In the genomic region with DNA sequence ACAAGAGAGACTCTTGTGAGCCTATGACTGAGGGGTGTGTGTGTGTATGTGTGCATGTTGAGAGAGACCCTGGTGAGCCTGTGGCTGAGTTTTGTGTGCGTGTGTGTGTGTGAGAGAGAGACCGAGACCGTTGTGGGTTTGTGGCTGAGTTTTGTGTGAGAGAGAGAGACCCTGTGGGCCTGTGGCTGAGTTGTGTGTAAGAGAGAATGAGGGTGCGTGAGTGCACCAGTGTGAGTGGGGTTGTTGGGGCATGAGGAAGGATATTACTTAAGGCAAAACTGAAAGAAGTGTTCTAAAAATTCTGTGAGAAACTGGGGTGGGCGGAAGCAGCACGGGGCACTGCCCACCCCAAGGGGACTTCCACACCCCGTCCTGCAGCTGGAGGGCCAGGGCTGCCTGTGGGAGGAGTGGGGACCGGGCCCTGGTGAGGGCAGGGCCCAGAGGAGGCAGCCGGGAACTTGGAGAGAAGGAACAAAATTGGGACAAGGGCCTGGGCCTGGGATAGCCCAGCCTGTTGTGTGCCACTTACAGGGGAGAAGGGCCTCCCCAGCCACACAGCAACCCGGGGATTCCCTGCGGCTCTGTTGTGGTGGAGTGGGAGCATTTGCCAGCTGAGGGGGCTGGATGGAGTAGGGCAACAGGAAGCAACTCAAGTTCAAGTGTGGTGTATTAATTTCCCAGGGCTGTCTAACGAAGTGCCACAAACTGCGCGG, we compare ENCODE assay signal across 8 cellular contexts. TPM values are rescaled to one million over a fixed set of nuclear protein-coding genes. Genes with fewer than 3 reads are reported as not detected.
DNase-seq lines count a peak whose midpoint lies in the region; ATAC-seq, FAIRE-seq and TF ChIP-seq lines count a peak whose summit lies in the region.

No MANE protein-coding gene starts in this region.

- H3K9ac ChIP-seq in HCT116 (ENCODE audit: low read length) (no peak overlapping the region; the same call in 1 of the 2 replicates), NT2/D1 (ENCODE audit: insufficient read length, low read depth) (peak overlapping the region; percentile 64), kidney (ENCODE audit: low read length in 2 of 2) (peak overlapping the region in 1 of 2 donors; percentile 22)

- no peak for FAIRE-seq in GM12892 (lab: Jason Lieb, UNC)
- FAIRE-seq in kidney (lab: Jason Lieb, UNC): no peak

- POLR2A ChIA-PET in HCT116 (lab: Charles Lee): interaction anchor here (1.5 to 2.2 kb wide), 2 partner anchors 10 to 22 kb away, joined by 5 to 11 read pairs; a partner anchor contains a TSS

- TF ChIP-seq POLR2A in GM12892 (IDR thresholded peaks at IDR 0.05; ENCODE audit: low read depth, low read length) (0 out of 2 replicates have a peak, but pooled peaks have one; percentile 9), HCT116 (IDR thresholded peaks at IDR 0.05; ENCODE audit: borderline replicate concordance, extremely low read depth, insufficient read depth, insufficient read length) (no peak), adrenal gland (IDR thresholded peaks at IDR 0.05) (no peak)

- H3K4me3 ChIP-seq in HCT116 (replicated peaks in 1 of 2; ENCODE audit: low read depth in 1 of 2, low read length in 2 of 2) (no peak overlapping the region), NT2/D1 (ENCODE audit: insufficient read length, low read depth) (no peak overlapping the region), kidney (ENCODE audit: low read length in 2 of 2) (peak overlapping the region in 1 of 2 donors; percentile 33), adrenal gland (no peak overlapping the region)

- no peaks in the 10 kb centered on the region for H4K20me1 ChIP-seq in HCT116 (ENCODE audit: insufficient read depth)

- DNase-seq in GM12892 (ENCODE audit: insufficient read length): no peak
- no peak for DNase-seq in HCT116 (ENCODE audit: low read depth, low spot score)
- no peak for DNase-seq in NT2/D1 (ENCODE audit: low read depth, low spot score)
- peak; percentile 75 for DNase-seq in activated gamma-delta T cell treated with anti-CD3 and anti-CD28 coated beads, Interleukin-2, amount 50 U/mL, for 16 hours (ENCODE audit: low read depth)
- peak; percentile 80 for DNase-seq in kidney
- peak; percentile 83 for DNase-seq in stimulated activated CD8-positive, alpha-beta memory T cell treated with anti-CD3 and anti-CD28 coated beads, Interleukin-4, amount 100 ng/mL, for 48 hours
- DNase-seq in COLO668 (lab: John Stamatoyannopoulos, UW; ENCODE audit: unreplicated experiment): no peak
- DNase-seq in adrenal gland: no peak

- no peaks in the 10 kb centered on the region for H3K9me3 ChIP-seq in HCT116 (ENCODE audit: control insufficient read depth in 1 of 2, insufficient read depth in 1 of 2, low read depth in 1 of 2, low read length in 2 of 2)
- no peaks in the 10 kb centered on the region for H3K9me3 ChIP-seq in NT2/D1 (ENCODE audit: insufficient read depth, low read length)
- H3K9me3 ChIP-seq in kidney (ENCODE audit: control insufficient read depth in 1 of 2, low read length in 2 of 2): no peaks in the 10 kb centered on the region
- H3K9me3 ChIP-seq in adrenal gland (replicated peaks in 1 of 3): no peaks in the 10 kb centered on the region

- H3K4me1 ChIP-seq in HCT116 (ENCODE audit: control insufficient read depth in 1 of 2, insufficient read depth in 2 of 2, low read length in 2 of 2) (peaks cover 40 to 63% of the 10 kb centered on the region in 2 experiments), NT2/D1 (ENCODE audit: insufficient read depth, insufficient read length) (peaks cover 8% of the 10 kb centered on the region), kidney (ENCODE audit: control insufficient read depth in 1 of 2, insufficient read depth in 1 of 2, low read depth in 1 of 2, low read length in 2 of 2) (peaks cover 2 to 16% of the 10 kb centered on the region in 2 donors), adrenal gland (replicated peaks in 1 of 2) (peaks cover 0 to 17% of the 10 kb centered on the region in 2 donors)

- intact Hi-C loops in HCT116 (cut with micrococcal nuclease) (no loop called here), kidney (cut with DNase I) (no loop called here), adrenal gland (cut with DNase I) (no loop called here)

- RAD21 ChIA-PET in HCT116 (lab: Charles Lee; ENCODE audit: low non-redundant PET in 1 of 2, low total read pairs in 2 of 2, uncharacterized antibody in 2 of 2, unreplicated experiment in 2 of 2): no interaction called here

- TF ChIP-seq RAD21 in HCT116 (IDR thresholded peaks at IDR 0.05; ENCODE audit: low read depth): no peak

- TF ChIP-seq CTCF in HCT116 (IDR thresholded peaks at IDR 0.05 in 2 of 3, conservative IDR thresholded peaks at IDR 0.05 in 1 of 3; ENCODE audit: borderline replicate concordance in 1 of 3, insufficient read depth in 1 of 3, low read depth in 2 of 3, low read length in 2 of 3) (no peak), kidney (IDR thresholded peaks at IDR 0.05; ENCODE audit: borderline replicate concordance, extremely low read depth, insufficient read depth) (no peak), adrenal gland (IDR thresholded peaks at IDR 0.05) (no peak)

- peak overlapping the region; percentile 87; the same call in 1 of the 2 replicates for H3K4me2 ChIP-seq in HCT116 (ENCODE audit: low read length)

- BruUV-seq in HCT116 (replicated peaks; lab: Mats Ljungman, UMichigan): no TSS peak

- CTCF ChIA-PET in HCT116 (lab: Charles Lee): no interaction called here

- no peaks in the 10 kb centered on the region for H3K27me3 ChIP-seq in HCT116 (ENCODE audit: insufficient read depth, low read length)
- no peaks in the 10 kb centered on the region for H3K27me3 ChIP-seq in NT2/D1 (ENCODE audit: insufficient read depth, insufficient read length)
- no peaks in the 10 kb centered on the region for H3K27me3 ChIP-seq in adrenal gland

- H3K27ac ChIP-seq in HCT116 (ENCODE audit: low read depth, low read length) (peak overlapping the region; percentile 75), kidney (ENCODE audit: low read depth in 2 of 2, low read length in 2 of 2) (peak overlapping the region; percentile 58 to 61), adrenal gland (peak overlapping the region in 2 of 5 donors; percentile 6 to 57)

- no peak for ATAC-seq in HCT116

- H3K36me3 ChIP-seq in HCT116 (ENCODE audit: control insufficient read depth in 1 of 2, insufficient read depth in 2 of 2, low read length in 2 of 2) (no peaks in the 10 kb centered on the region), NT2/D1 (ENCODE audit: insufficient read depth, insufficient read length, low read length) (no peaks in the 10 kb centered on the region), kidney (ENCODE audit: control insufficient read depth in 1 of 2, insufficient read depth in 2 of 2, low read length in 2 of 2) (no peaks in the 10 kb centered on the region), adrenal gland (replicated peaks in 1 of 2) (no peaks in the 10 kb centered on the region)

- WGBS in adrenal gland, 4 donors: 49 to 69% (median 58%) methylated on average over 12 to 14 of the region's 14 CpGs

- no peaks in the 10 kb centered on the region for H3K9me2 ChIP-seq in HCT116 (ENCODE audit: insufficient read depth)

- peaks cover 46% of the 10 kb centered on the region for H3K79me2 ChIP-seq in HCT116 (ENCODE audit: insufficient read depth, low read length)

- H2AFZ ChIP-seq in HCT116 (ENCODE audit: low read depth, low read length, poor library complexity, severe bottlenecking): no peak overlapping the region

TF ChIP-seq in HCT116, 20 proteins besides CTCF, POLR2A, EP300 and RAD21 (continues in another document):
- no peak for TF ChIP-seq EZH2 (IDR thresholded peaks at IDR 0.05)
- no peak for TF ChIP-seq JUND (IDR thresholded peaks at IDR 0.05)
- no peak for TF ChIP-seq ZFX (IDR thresholded peaks at IDR 0.05)
- TF ChIP-seq SP1 (IDR thresholded peaks at IDR 0.05; ENCODE audit: low read depth): no peak
- TF ChIP-seq, protein P1, sequence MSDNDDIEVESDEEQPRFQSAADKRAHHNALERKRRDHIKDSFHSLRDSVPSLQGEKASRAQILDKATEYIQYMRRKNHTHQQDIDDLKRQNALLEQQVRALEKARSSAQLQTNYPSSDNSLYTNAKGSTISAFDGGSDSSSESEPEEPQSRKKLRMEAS (IDR thresholded peaks at IDR 0.05): no peak
- TF ChIP-seq POLR2AphosphoS5 (IDR thresholded peaks at IDR 0.05; ENCODE audit: low read depth, low read length): no peak
- no peak for TF ChIP-seq TCF7L2 (IDR thresholded peaks at IDR 0.05; ENCODE audit: borderline replicate concordance, extremely low read depth, insufficient read depth, insufficient read length)
- TF ChIP-seq, protein P2, sequence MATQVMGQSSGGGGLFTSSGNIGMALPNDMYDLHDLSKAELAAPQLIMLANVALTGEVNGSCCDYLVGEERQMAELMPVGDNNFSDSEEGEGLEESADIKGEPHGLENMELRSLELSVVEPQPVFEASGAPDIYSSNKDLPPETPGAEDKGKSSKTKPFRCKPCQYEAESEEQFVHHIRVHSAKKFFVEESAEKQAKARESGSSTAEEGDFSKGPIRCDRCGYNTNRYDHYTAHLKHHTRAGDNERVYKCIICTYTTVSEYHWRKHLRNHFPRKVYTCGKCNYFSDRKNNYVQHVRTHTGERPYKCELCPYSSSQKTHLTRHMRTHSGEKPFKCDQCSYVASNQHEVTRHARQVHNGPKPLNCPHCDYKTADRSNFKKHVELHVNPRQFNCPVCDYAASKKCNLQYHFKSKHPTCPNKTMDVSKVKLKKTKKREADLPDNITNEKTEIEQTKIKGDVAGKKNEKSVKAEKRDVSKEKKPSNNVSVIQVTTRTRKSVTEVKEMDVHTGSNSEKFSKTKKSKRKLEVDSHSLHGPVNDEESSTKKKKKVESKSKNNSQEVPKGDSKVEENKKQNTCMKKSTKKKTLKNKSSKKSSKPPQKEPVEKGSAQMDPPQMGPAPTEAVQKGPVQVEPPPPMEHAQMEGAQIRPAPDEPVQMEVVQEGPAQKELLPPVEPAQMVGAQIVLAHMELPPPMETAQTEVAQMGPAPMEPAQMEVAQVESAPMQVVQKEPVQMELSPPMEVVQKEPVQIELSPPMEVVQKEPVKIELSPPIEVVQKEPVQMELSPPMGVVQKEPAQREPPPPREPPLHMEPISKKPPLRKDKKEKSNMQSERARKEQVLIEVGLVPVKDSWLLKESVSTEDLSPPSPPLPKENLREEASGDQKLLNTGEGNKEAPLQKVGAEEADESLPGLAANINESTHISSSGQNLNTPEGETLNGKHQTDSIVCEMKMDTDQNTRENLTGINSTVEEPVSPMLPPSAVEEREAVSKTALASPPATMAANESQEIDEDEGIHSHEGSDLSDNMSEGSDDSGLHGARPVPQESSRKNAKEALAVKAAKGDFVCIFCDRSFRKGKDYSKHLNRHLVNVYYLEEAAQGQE (IDR thresholded peaks at IDR 0.05; ENCODE audit: low read depth): no peak
- no peak for TF ChIP-seq CEBPB (IDR thresholded peaks at IDR 0.05; ENCODE audit: low read depth)
- no peak for TF ChIP-seq EZH2phosphoT487 (IDR thresholded peaks at IDR 0.05; ENCODE audit: borderline replicate concordance)
- no peak for TF ChIP-seq SRF (IDR thresholded peaks at IDR 0.05; ENCODE audit: low read depth)
- no peak for TF ChIP-seq FOSL1 (IDR thresholded peaks at IDR 0.05; ENCODE audit: low read depth)

RNA-seq across cellular contexts. Expression of a gene that starts 22.0 kb away (rescaled TPM):
- 64.2 TPM for polyA plus RNA-seq in GM12892 (2012; ENCODE audit: missing spikeins)
- total RNA-seq in HCT116 (2021; ENCODE audit: unreplicated experiment): 19.7 TPM
- 5.1 and 6.6 TPM in 2 replicates for polyA plus RNA-seq in HCT116 (2012)
- 17.0 TPM for total RNA-seq in kidney
- 3.0 TPM for polyA plus RNA-seq in kidney (ENCODE audit: insufficient read depth, low read depth, low replicate concordance)
- 1 to 10 TPM; 3.0 to 8.6 (median 5.3) TPM for total RNA-seq in adrenal gland
- polyA plus RNA-seq in adrenal gland: 1 to 10 TPM; 2.5 to 3.9 (median 2.8) TPM

Comparison
In these comparisons a context has a peak if more than half of its experiments do, and no peak if none do; other contexts are left out.
1. DNase-seq: peak in activated gamma-delta T cell treated with anti-CD3 and anti-CD28 coated beads, Interleukin-2, amount 50 U/mL, for 16 hours (single experiment), kidney (single experiment) and stimulated activated CD8-positive, alpha-beta memory T cell treated with anti-CD3 and anti-CD28 coated beads, Interleukin-4, amount 100 ng/mL, for 48 hours (single experiment); none in GM12892 (single experiment), HCT116 (single experiment), NT2/D1 (single experiment), COLO668 (single experiment) and adrenal gland (0 of 7).